Comparison of ENCODE assay signal across 16 cellular contexts in the genomic region with DNA sequence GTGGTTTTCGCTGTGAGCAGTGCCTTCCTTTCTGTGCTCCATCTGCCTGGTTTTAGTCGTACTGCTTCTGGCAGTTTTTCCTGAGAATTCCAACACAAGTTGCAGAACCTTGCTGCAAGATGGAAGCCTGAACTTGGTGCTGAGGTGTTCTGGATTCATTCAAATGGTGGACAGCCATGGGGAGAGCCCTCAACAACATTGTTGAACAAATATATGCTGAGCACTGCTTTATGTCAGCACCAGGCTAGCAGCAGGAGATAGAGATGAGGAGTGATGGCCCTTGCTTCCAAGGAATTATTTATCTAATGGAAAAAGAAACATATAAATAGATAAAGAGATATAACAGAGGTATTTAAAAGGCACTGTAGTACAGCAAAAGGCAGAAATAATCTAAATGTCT. TPM values are rescaled to one million over a fixed set of nuclear protein-coding genes. Genes with fewer than 3 reads are reported as not detected.
A peak's percentile ranks its signal among the peaks of the same experiment; 100 is the strongest.
DNase-seq lines count a peak whose midpoint lies in the region; ATAC-seq, FAIRE-seq and TF ChIP-seq lines count a peak whose summit lies in the region.
"Had no signal": no experiment of that assay in that cellular context is flagged by ENCODE, and none has a peak within 500 bp of the region (broad histone marks: within the 10 kb centered on the region; RNA-seq: fewer than 3 reads in every experiment).

No MANE protein-coding gene starts in this region.

- H3K4me1 ChIP-seq in SK-N-SH (ENCODE audit: control insufficient read depth in 1 of 2, insufficient read depth in 2 of 2, low read depth in 1 of 2, low read length in 1 of 2) (peaks cover 0 to 5% of the 10 kb centered on the region in 2 experiments; a peak in 1 of 4 replicates), K562 (replicated peaks in 1 of 2; ENCODE audit: control insufficient read depth in 2 of 2, insufficient read depth in 2 of 2, low read length in 2 of 2) (peaks cover 0 to 5% of the 10 kb centered on the region in 2 experiments; a peak in 1 of 5 replicates)

- no peak for FAIRE-seq in K562 (lab: Jason Lieb, UNC)
- FAIRE-seq: GM12878, GM18507 had no signal

- DNase-seq in EH (ENCODE audit: low read depth) = peak; percentile 50
- no peak for DNase-seq in SK-N-SH
- no peak for DNase-seq in K562 (ENCODE audit: extremely low read depth in 1 of 4, low spot score in 3 of 4)
- peak; percentile 45 for DNase-seq in fibroblast of villous mesenchyme (ENCODE audit: low read depth)
- no peak for DNase-seq in activated T-cell treated with anti-CD3 and anti-CD28 coated beads, Interleukin-2, amount 50 U/mL, for 24 hours
- DNase-seq in epidermal melanocyte (ENCODE audit: insufficient read length, low spot score) = no peak
- DNase-seq in NCI-H1436 (lab: John Stamatoyannopoulos, UW) = no peak
- no peak for DNase-seq in activated CD4-positive, alpha-beta memory T cell treated with anti-CD3 and anti-CD28 coated beads, Interleukin-2, amount 10 ng/mL, durations not matched to agents 7 days and 5 days
- DNase-seq: 8988T; ACHN; CD4-positive, CD25-positive, alpha-beta regulatory T cell; H9 had no signal

- peaks cover 13% of the 10 kb centered on the region for H3K27me3 Mint-ChIP-seq in activated T-cell treated with anti-CD3 and anti-CD28 coated beads, Interleukin-2, amount 50 U/mL, for 24 hours
- H3K27me3 Mint-ChIP-seq in activated CD4-positive, alpha-beta memory T cell treated with anti-CD3 and anti-CD28 coated beads, Interleukin-2, amount 10 ng/mL, durations not matched to agents 7 days and 5 days = peaks cover 25% of the 10 kb centered on the region

- no peak for TF ChIP-seq POLR2A in K562 (conservative IDR thresholded peaks at IDR 0.05)

- intact Hi-C loops in K562 (cut with micrococcal nuclease) = loop anchor here (10.0 kb wide), 1 partner anchor 193 kb away; no protein-coding TSS in a partner anchor

- no peaks in the 10 kb centered on the region for H3K9me3 Mint-ChIP-seq in activated T-cell treated with anti-CD3 and anti-CD28 coated beads, Interleukin-2, amount 50 U/mL, for 24 hours
- no peaks in the 10 kb centered on the region for H3K9me3 Mint-ChIP-seq in activated CD4-positive, alpha-beta memory T cell treated with anti-CD3 and anti-CD28 coated beads, Interleukin-2, amount 10 ng/mL, durations not matched to agents 7 days and 5 days
- H3K9me3 Mint-ChIP-seq: GM23338, H9 had no signal

- no peak for TF ChIP-seq EP300 in SK-N-SH (IDR thresholded peaks at IDR 0.05; ENCODE audit: borderline replicate concordance in 1 of 2, low read depth in 1 of 2, low read length in 1 of 2)
- no peak for TF ChIP-seq EP300 in K562 (IDR thresholded peaks at IDR 0.05; ENCODE audit: low read length)

- H3K27ac ChIP-seq in SK-N-SH (ENCODE audit: low read depth in 2 of 2, low read length in 1 of 2) (peak overlapping the region in 1 of 2 experiments; percentile 19; a peak in 1 of 4 replicates), K562 (ENCODE audit: extremely low read depth, low read depth, low read length) (no peak overlapping the region)
- H3K27ac ChIP-seq: BLaER1 treated with 17β-estradiol and CSF1 and Interleukin-3, amounts not matched to agents 10 nM and 100 nM had no signal

- no peak overlapping the region for H3K9ac ChIP-seq in SK-N-SH
- H3K9ac ChIP-seq in K562 (ENCODE audit: insufficient read depth in 1 of 2, low read depth in 2 of 2, low read length in 2 of 2) = no peak overlapping the region
- H3K9ac ChIP-seq: BLaER1 treated with 17β-estradiol and CSF1 and Interleukin-3, amounts not matched to agents 10 nM and 100 nM had no signal

- H2AFZ ChIP-seq in SK-N-SH (ENCODE audit: low read depth) (no peak overlapping the region), K562 (ENCODE audit: low read depth, low read length) (peak overlapping the region; percentile 58)
- H2AFZ ChIP-seq: GM23338 had no signal

- no TSS peak for BruUV-seq in K562 (replicated peaks; lab: Mats Ljungman, UMichigan)

- H3K79me2 ChIP-seq in SK-N-SH (ENCODE audit: insufficient read depth) = no peaks in the 10 kb centered on the region
- H3K79me2 ChIP-seq in K562 (ENCODE audit: control insufficient read depth, insufficient read depth, low read length) = no peaks in the 10 kb centered on the region

- H3K36me3 Mint-ChIP-seq in activated T-cell treated with anti-CD3 and anti-CD28 coated beads, Interleukin-2, amount 50 U/mL, for 24 hours (ENCODE audit: low read depth) = no peaks in the 10 kb centered on the region
- no peaks in the 10 kb centered on the region for H3K36me3 Mint-ChIP-seq in activated CD4-positive, alpha-beta memory T cell treated with anti-CD3 and anti-CD28 coated beads, Interleukin-2, amount 10 ng/mL, durations not matched to agents 7 days and 5 days (ENCODE audit: low read depth)

- peaks cover 2% of the 10 kb centered on the region for H3K4me1 Mint-ChIP-seq in activated T-cell treated with anti-CD3 and anti-CD28 coated beads, Interleukin-2, amount 50 U/mL, for 24 hours (ENCODE audit: low read depth)
- H3K4me1 Mint-ChIP-seq in activated CD4-positive, alpha-beta memory T cell treated with anti-CD3 and anti-CD28 coated beads, Interleukin-2, amount 10 ng/mL, durations not matched to agents 7 days and 5 days = peaks cover under 1% of the 10 kb centered on the region
- H3K4me1 Mint-ChIP-seq: GM23338, H9 had no signal

- CTCF ChIA-PET in SK-N-SH (lab: Yijun Ruan, JAX) = no interaction called here
- CTCF ChIA-PET in K562 (lab: Yijun Ruan, JAX; ENCODE audit: low intra/inter-chr PET ratio) = no interaction called here
- CTCF ChIA-PET in activated CD4-positive, alpha-beta memory T cell treated with anti-CD3 and anti-CD28 coated beads, Interleukin-2, amount 10 ng/mL, durations not matched to agents 7 days and 5 days (lab: Charles Lee) = no interaction called here

- H3K4me2 ChIP-seq in SK-N-SH = peak overlapping the region; percentile 17; the same call in 1 of the 2 replicates
- H3K4me2 ChIP-seq in K562 (ENCODE audit: insufficient read depth, low read length) = no peak overlapping the region
- H3K4me2 ChIP-seq: GM23338 had no signal

- 87% methylated on average over 2 of the region's 2 CpGs for WGBS in SK-N-SH (ENCODE audit: low lambda C conversion rate)
- 46% methylated on average over 2 of the region's 2 CpGs for WGBS in K562 (ENCODE audit: insufficient coverage, low coverage, missing lambda C conversion rate)

- H3K27ac Mint-ChIP-seq in activated T-cell treated with anti-CD3 and anti-CD28 coated beads, Interleukin-2, amount 50 U/mL, for 24 hours = no peak overlapping the region
- no peak overlapping the region for H3K27ac Mint-ChIP-seq in activated CD4-positive, alpha-beta memory T cell treated with anti-CD3 and anti-CD28 coated beads, Interleukin-2, amount 10 ng/mL, durations not matched to agents 7 days and 5 days
- H3K27ac Mint-ChIP-seq: CD4-positive, CD25-positive, alpha-beta regulatory T cell; GM23338; H9 had no signal

- TF ChIP-seq RAD21 in SK-N-SH (IDR thresholded peaks at IDR 0.05; ENCODE audit: low read length) = no peak
- no peak for TF ChIP-seq RAD21 in K562 (CRISPR knock-in tag; conservative IDR thresholded peaks at IDR 0.05 in 1 of 2, IDR thresholded peaks at IDR 0.05 in 1 of 2)

- H3K4me3 Mint-ChIP-seq in activated T-cell treated with anti-CD3 and anti-CD28 coated beads, Interleukin-2, amount 50 U/mL, for 24 hours = no peak overlapping the region
- H3K4me3 Mint-ChIP-seq in activated CD4-positive, alpha-beta memory T cell treated with anti-CD3 and anti-CD28 coated beads, Interleukin-2, amount 10 ng/mL, durations not matched to agents 7 days and 5 days = no peak overlapping the region
- H3K4me3 Mint-ChIP-seq: CD4-positive, CD25-positive, alpha-beta regulatory T cell; GM23338; H9 had no signal

- peaks cover 13% of the 10 kb centered on the region for H3F3A ChIP-seq in SK-N-SH (replicated peaks; ENCODE audit: insufficient read depth)

- no peaks in the 10 kb centered on the region for H3K9me2 ChIP-seq in SK-N-SH

- H3K36me3 ChIP-seq in SK-N-SH (replicated peaks in 1 of 2; ENCODE audit: control insufficient read depth in 1 of 2, insufficient read depth in 2 of 2, low read length in 1 of 2) (no peaks in the 10 kb centered on the region), K562 (ENCODE audit: control insufficient read depth, insufficient read depth, low read length) (no peaks in the 10 kb centered on the region)
- H3K36me3 ChIP-seq: BLaER1 treated with 17β-estradiol and CSF1 and Interleukin-3, amounts not matched to agents 10 nM and 100 nM had no signal

- H4K20me1 ChIP-seq in SK-N-SH (ENCODE audit: insufficient read depth) (no peaks in the 10 kb centered on the region), K562 (replicated peaks; ENCODE audit: control insufficient read depth, insufficient read depth, low read length) (no peaks in the 10 kb centered on the region)
- H4K20me1 ChIP-seq: BLaER1 treated with 17β-estradiol and CSF1 and Interleukin-3, amounts not matched to agents 10 nM and 100 nM had no signal

- H3K9me1 ChIP-seq in K562 (ENCODE audit: control insufficient read depth, insufficient read depth, low read length) = no peaks in the 10 kb centered on the region

- no peak for ATAC-seq in K562
- ATAC-seq: GM12878, GM23338 had no signal

- H3K27me3 ChIP-seq in SK-N-SH (ENCODE audit: insufficient read depth) = no peaks in the 10 kb centered on the region
- H3K27me3 ChIP-seq in K562 (ENCODE audit: control insufficient read depth in 2 of 2, insufficient read depth in 2 of 2, low read length in 2 of 2) = no peaks in the 10 kb centered on the region
- H3K27me3 ChIP-seq: BLaER1 treated with 17β-estradiol and CSF1 and Interleukin-3, amounts not matched to agents 10 nM and 100 nM had no signal

- no peaks in the 10 kb centered on the region for H3K9me3 ChIP-seq in SK-N-SH
- H3K9me3 ChIP-seq in K562 (replicated peaks; ENCODE audit: control insufficient read depth, insufficient read depth, low read depth, low read length) = no peaks in the 10 kb centered on the region

- in situ Hi-C loops in K562 (cut with MboI) = no loop called here

- POLR2A ChIA-PET in SK-N-SH (lab: Yijun Ruan, JAX) (no interaction called here), K562 (lab: Yijun Ruan, JAX) (no interaction called here)
- POLR2A ChIA-PET in activated CD4-positive, alpha-beta memory T cell treated with anti-CD3 and anti-CD28 coated beads, Interleukin-2, amount 10 ng/mL, durations not matched to agents 7 days and 5 days (lab: Charles Lee) = no interaction called here

- no peak overlapping the region for H3K4me3 ChIP-seq in SK-N-SH (ENCODE audit: low read depth in 2 of 2, low read length in 1 of 2)
- H3K4me3 ChIP-seq in K562 = no peak overlapping the region
- H3K4me3 ChIP-seq in fibroblast of villous mesenchyme (ENCODE audit: low read depth, low read length) = no peak overlapping the region
- H3K4me3 ChIP-seq: BLaER1 treated with 17β-estradiol and CSF1 and Interleukin-3, amounts not matched to agents 10 nM and 100 nM; GM12878; GM23338 had no signal

- no peak for TF ChIP-seq CTCF in SK-N-SH (IDR thresholded peaks at IDR 0.05)
- no peak for TF ChIP-seq CTCF in K562 (IDR thresholded peaks at IDR 0.05 in 2 of 3, conservative IDR thresholded peaks at IDR 0.05 in 1 of 3; ENCODE audit: insufficient read depth in 2 of 3, low read depth in 1 of 3, low read length in 3 of 3)
- no peak for TF ChIP-seq CTCF in fibroblast of villous mesenchyme (IDR thresholded peaks at IDR 0.05; ENCODE audit: insufficient read depth, low read depth, low read length)

RNA-seq across cellular contexts. Expression of a gene that starts 7.3 kb away (rescaled TPM):
- polyA plus RNA-seq in SK-N-SH (2012; rRNA removed) = 2,186 and 2,430 TPM in 2 replicates
- polyA plus RNA-seq in SK-N-SH (2012; cell fraction: cytosol; rRNA removed) = 3,012 and 3,578 TPM in 2 replicates
- 516 and 571 TPM in 2 replicates for polyA plus RNA-seq in SK-N-SH (2012; cell fraction: nucleus; rRNA removed)
- 254 and 444 TPM in 2 replicates for total RNA-seq in K562 (2011; cell fraction: chromatin; rRNA removed; ENCODE audit: low replicate concordance)
- total RNA-seq in K562 (2011; cell fraction: nucleolus; rRNA removed) = 264 and 294 TPM in 2 replicates
- 425 and 658 TPM in 2 replicates for total RNA-seq in K562 (2011; cell fraction: nucleoplasm; rRNA removed)
- total RNA-seq in K562 (2014; rRNA removed) = 1,560 and 1,759 TPM in 2 replicates
- 1,875 and 2,117 TPM in 2 replicates for total RNA-seq in K562 (2014; rRNA removed; fragmentation: Illumina TruSeq; extraction: Trizol)
- 1,547 and 1,618 TPM in 2 replicates for total RNA-seq in K562 (2015; rRNA removed; fragmentation: Illumina TruSeq; extraction: Trizol)
- 1,828 and 2,031 TPM in 2 replicates for total RNA-seq in K562 (2021)
- polyA plus RNA-seq in K562 (2011; rRNA removed) = 2,026 and 2,185 TPM in 2 replicates
- 623 and 1,163 TPM in 2 replicates for polyA plus RNA-seq in K562 (2011; cell fraction: cytosol; rRNA removed)
- 414 and 753 TPM in 2 replicates for polyA plus RNA-seq in K562 (2011; cell fraction: nucleus; rRNA removed)
- polyA plus RNA-seq in K562 (2012) = 1,569 and 2,256 TPM in 2 replicates
- polyA plus RNA-seq in K562 (2014; fragmentation: Illumina TruSeq; extraction: Trizol) = 1,696 and 2,068 TPM in 2 replicates
- polyA plus RNA-seq in K562 (2014; fragmentation: Nextera tagmentation; extraction: Ambion mirVana) = 1,000 to 10,000 TPM; 2,704 to 2,780 TPM
- polyA plus RNA-seq in K562 (2014; rRNA removed) = 1,891 and 2,172 TPM in 2 replicates
- polyA minus RNA-seq in K562 (2011; rRNA and poly(A)+ RNA removed) = 1,346 and 1,378 TPM in 2 replicates
- polyA minus RNA-seq in K562 (2011; cell fraction: cytosol; rRNA and poly(A)+ RNA removed) = 320 and 414 TPM in 2 replicates
- polyA minus RNA-seq in K562 (2011; cell fraction: nucleus; rRNA and poly(A)+ RNA removed) = 194 and 348 TPM in 2 replicates
- 1,027 and 1,067 TPM in 2 replicates for total RNA-seq in fibroblast of villous mesenchyme
- total RNA-seq in activated CD4-positive, alpha-beta memory T cell treated with anti-CD3 and anti-CD28 coated beads, Interleukin-2, amount 10 ng/mL, durations not matched to agents 7 days and 5 days = 1,000 to 10,000 TPM; 2,001 to 2,049 TPM

RNA-seq across cellular contexts. Expression of a gene that starts 21.5 kb away (rescaled TPM):
- polyA plus RNA-seq in SK-N-SH (2012; rRNA removed) (1.3 and 2.2 TPM in 2 replicates), K562 (2011; rRNA removed) (4.6 and 4.8 TPM in 2 replicates), K562 (2014; fragmentation: Illumina TruSeq; extraction: Trizol) (3.0 TPM in 2 replicates), K562 (2014; fragmentation: Nextera tagmentation; extraction: Ambion mirVana) (under 1 TPM; 0.17 to 0.23 TPM), K562 (2014; rRNA removed) (2.1 and 3.4 TPM in 2 replicates)
- 1.2 and 1.5 TPM in 2 replicates for polyA plus RNA-seq in SK-N-SH (2012; cell fraction: cytosol; rRNA removed)
- polyA plus RNA-seq in SK-N-SH (2012; cell fraction: nucleus; rRNA removed) = 1.9 and 3.0 TPM in 2 replicates
- 7.6 and 8.6 TPM in 2 replicates for total RNA-seq in K562 (2011; cell fraction: chromatin; rRNA removed; ENCODE audit: low replicate concordance)
- total RNA-seq in K562 (2011; cell fraction: nucleolus; rRNA removed) = 8.7 and 9.3 TPM in 2 replicates
- 10.0 and 10.5 TPM in 2 replicates for total RNA-seq in K562 (2011; cell fraction: nucleoplasm; rRNA removed)
- total RNA-seq in K562 (2014; rRNA removed) (1.7 and 2.4 TPM in 2 replicates), K562 (2014; rRNA removed; fragmentation: Illumina TruSeq; extraction: Trizol) (3.5 and 3.7 TPM in 2 replicates), K562 (2015; rRNA removed; fragmentation: Illumina TruSeq; extraction: Trizol) (3.5 and 3.7 TPM in 2 replicates), K562 (2021) (3.4 TPM in 2 replicates), fibroblast of villous mesenchyme (0.64 and 4.7 TPM in 2 replicates)
- polyA plus RNA-seq in K562 (2011; cell fraction: cytosol; rRNA removed) = 3.8 and 4.4 TPM in 2 replicates
- polyA plus RNA-seq in K562 (2011; cell fraction: nucleus; rRNA removed) = 2.2 and 2.6 TPM in 2 replicates
- 1.9 and 2.3 TPM in 2 replicates for polyA plus RNA-seq in K562 (2012)
- 11.8 and 12.1 TPM in 2 replicates for polyA minus RNA-seq in K562 (2011; rRNA and poly(A)+ RNA removed)
- 2.3 and 6.5 TPM in 2 replicates for polyA minus RNA-seq in K562 (2011; cell fraction: cytosol; rRNA and poly(A)+ RNA removed)
- 1.8 and 2.8 TPM in 2 replicates for polyA minus RNA-seq in K562 (2011; cell fraction: nucleus; rRNA and poly(A)+ RNA removed)
- total RNA-seq in activated CD4-positive, alpha-beta memory T cell treated with anti-CD3 and anti-CD28 coated beads, Interleukin-2, amount 10 ng/mL, durations not matched to agents 7 days and 5 days = 1 to 10 TPM; 3.2 to 3.3 TPM

Comparison
In these comparisons a context has a peak if more than half of its experiments do, and no peak if none do; other contexts are left out.
1. DNase-seq: peak in EH (single experiment) and fibroblast of villous mesenchyme (single experiment); none in SK-N-SH (single experiment), K562 (0 of 4), activated T-cell treated with anti-CD3 and anti-CD28 coated beads, Interleukin-2, amount 50 U/mL, for 24 hours (single experiment), epidermal melanocyte (single experiment), NCI-H1436 (single experiment) and activated CD4-positive, alpha-beta memory T cell treated with anti-CD3 and anti-CD28 coated beads, Interleukin-2, amount 10 ng/mL, durations not matched to agents 7 days and 5 days (single experiment).